In genomic region chr14:50381823-50382287, GRCh38 we compare ENCODE assay signal across 21 cellular contexts.
"Had no signal": no experiment of that assay in that cellular context is flagged by ENCODE, and none has a peak within 500 bp of the region (broad histone marks: within the 10 kb centered on the region; RNA-seq: fewer than 3 reads in every experiment).

No MANE protein-coding gene starts in this region.

- H3K4me3 ChIP-seq: coronary artery, neural progenitor cell, psoas muscle, sigmoid colon, spleen, thoracic aorta, upper lobe of right lung had no signal

- H3K4me1 ChIP-seq: psoas muscle, spleen, upper lobe of right lung had no signal

- H3K36me3 Mint-ChIP-seq: activated naive CD4-positive, alpha-beta T cell treated with anti-CD3 and anti-CD28 coated beads, Interleukin-2, amount 10 ng/mL, durations not matched to agents 7 days and 5 days; naive B cell; neural progenitor cell; T-cell had no signal

- H3K27ac Mint-ChIP-seq: activated CD4-positive, alpha-beta T cell treated with anti-CD3 and anti-CD28 coated beads, Interleukin-2, amount 10 ng/mL, durations not matched to agents 24 days and 14 days; activated CD8-positive, alpha-beta T cell treated with anti-CD3 and anti-CD28 coated beads for 36 hours; activated naive CD4-positive, alpha-beta T cell treated with anti-CD3 and anti-CD28 coated beads, Interleukin-2, amount 10 ng/mL, durations not matched to agents 7 days and 5 days; activated naive CD8-positive, alpha-beta T cell treated with anti-CD3 and anti-CD28 coated beads, Interleukin-2, amount 50 U/mL, for 24 hours; activated T-helper 2 cell treated with anti-CD3 and anti-CD28 coated beads, Interferon-gamma antibody, Interleukin-2, Interleukin-4, amounts not matched to agents 10 μg/mL and 5 μg/mL and 100 μg/mL, durations not matched to agents 14 hours and 24 hours and 36 hours; neural progenitor cell; stimulated activated naive B cell treated with anti-CD40 and anti-IgM and Interleukin-4, amounts not matched to agents 10 μg/mL and 1 μg/mL and 100 μg/mL, for 72 hours; T-cell had no signal

- H3K9me3 ChIP-seq: psoas muscle, sigmoid colon, spleen, thoracic aorta, upper lobe of right lung had no signal

- H3K27ac ChIP-seq: coronary artery, neural progenitor cell, psoas muscle, sigmoid colon, spleen, thoracic aorta, upper lobe of right lung had no signal

- DNase-seq: activated CD4-positive, alpha-beta T cell treated with anti-CD3 and anti-CD28 coated beads, Interleukin-2, amount 10 ng/mL, durations not matched to agents 24 days and 14 days; activated CD8-positive, alpha-beta T cell treated with anti-CD3 and anti-CD28 coated beads for 36 hours; activated naive CD4-positive, alpha-beta T cell treated with anti-CD3 and anti-CD28 coated beads, Interleukin-2, amount 10 ng/mL, durations not matched to agents 7 days and 5 days; activated naive CD8-positive, alpha-beta T cell treated with anti-CD3 and anti-CD28 coated beads, Interleukin-2, amount 50 U/mL, for 24 hours; activated T-cell treated with anti-CD3 and anti-CD28 coated beads, Interleukin-2, amount 50 U/mL, for 1 hour; anterior cingulate cortex; erythroblast; head of caudate nucleus; naive B cell; psoas muscle; sigmoid colon; spleen; stimulated activated CD4-positive, alpha-beta T cell treated with anti-CD3 and anti-CD28 coated beads, Interleukin-4, amount 100 ng/mL, for 4 hours; stimulated activated naive B cell treated with anti-CD40 and anti-IgM and Interleukin-4, amounts not matched to agents 10 μg/mL and 1 μg/mL and 100 μg/mL, for 72 hours; T-cell; upper lobe of right lung had no signal

- ATAC-seq: activated CD8-positive, alpha-beta T cell treated with anti-CD3 and anti-CD28 coated beads for 36 hours; activated naive CD8-positive, alpha-beta T cell treated with anti-CD3 and anti-CD28 coated beads, Interleukin-2, amount 50 U/mL, for 24 hours; psoas muscle; SK-N-SH treated with all-trans-retinoic acid at 6 μM for 48 hours; stimulated activated naive B cell treated with anti-CD40 and anti-IgM and Interleukin-4, amounts not matched to agents 10 μg/mL and 1 μg/mL and 100 μg/mL, for 72 hours; T-cell; upper lobe of right lung had no signal

- H3K4me1 Mint-ChIP-seq: activated CD4-positive, alpha-beta T cell treated with anti-CD3 and anti-CD28 coated beads, Interleukin-2, amount 10 ng/mL, durations not matched to agents 24 days and 14 days; activated naive CD4-positive, alpha-beta T cell treated with anti-CD3 and anti-CD28 coated beads, Interleukin-2, amount 10 ng/mL, durations not matched to agents 7 days and 5 days; activated naive CD8-positive, alpha-beta T cell treated with anti-CD3 and anti-CD28 coated beads, Interleukin-2, amount 50 U/mL, for 24 hours; T-cell had no signal

- H3K27me3 Mint-ChIP-seq: activated CD4-positive, alpha-beta T cell treated with anti-CD3 and anti-CD28 coated beads, Interleukin-2, amount 10 ng/mL, durations not matched to agents 24 days and 14 days; activated CD8-positive, alpha-beta T cell treated with anti-CD3 and anti-CD28 coated beads for 36 hours; activated naive CD8-positive, alpha-beta T cell treated with anti-CD3 and anti-CD28 coated beads, Interleukin-2, amount 50 U/mL, for 24 hours; naive B cell; stimulated activated naive B cell treated with anti-CD40 and anti-IgM and Interleukin-4, amounts not matched to agents 10 μg/mL and 1 μg/mL and 100 μg/mL, for 72 hours; T-cell had no signal

- H3K4me3 Mint-ChIP-seq: activated CD4-positive, alpha-beta T cell treated with anti-CD3 and anti-CD28 coated beads, Interleukin-2, amount 10 ng/mL, durations not matched to agents 24 days and 14 days; activated CD8-positive, alpha-beta T cell treated with anti-CD3 and anti-CD28 coated beads for 36 hours; activated naive CD4-positive, alpha-beta T cell treated with anti-CD3 and anti-CD28 coated beads, Interleukin-2, amount 10 ng/mL, durations not matched to agents 7 days and 5 days; activated naive CD8-positive, alpha-beta T cell treated with anti-CD3 and anti-CD28 coated beads, Interleukin-2, amount 50 U/mL, for 24 hours; naive B cell; neural progenitor cell; stimulated activated naive B cell treated with anti-CD40 and anti-IgM and Interleukin-4, amounts not matched to agents 10 μg/mL and 1 μg/mL and 100 μg/mL, for 72 hours; T-cell had no signal

- H3K9me3 Mint-ChIP-seq: activated CD4-positive, alpha-beta T cell treated with anti-CD3 and anti-CD28 coated beads, Interleukin-2, amount 10 ng/mL, durations not matched to agents 24 days and 14 days; activated CD8-positive, alpha-beta T cell treated with anti-CD3 and anti-CD28 coated beads for 36 hours; activated naive CD4-positive, alpha-beta T cell treated with anti-CD3 and anti-CD28 coated beads, Interleukin-2, amount 10 ng/mL, durations not matched to agents 7 days and 5 days; activated naive CD8-positive, alpha-beta T cell treated with anti-CD3 and anti-CD28 coated beads, Interleukin-2, amount 50 U/mL, for 24 hours; activated T-helper 2 cell treated with anti-CD3 and anti-CD28 coated beads, Interferon-gamma antibody, Interleukin-2, Interleukin-4, amounts not matched to agents 10 μg/mL and 5 μg/mL and 100 μg/mL, durations not matched to agents 14 hours and 24 hours and 36 hours; naive B cell; neural progenitor cell; stimulated activated naive B cell treated with anti-CD40 and anti-IgM and Interleukin-4, amounts not matched to agents 10 μg/mL and 1 μg/mL and 100 μg/mL, for 72 hours; T-cell had no signal

- H3K27me3 ChIP-seq: neural progenitor cell, sigmoid colon, spleen, upper lobe of right lung had no signal
